27 cellular contexts compared by ENCODE assay signal in the genomic region with DNA sequence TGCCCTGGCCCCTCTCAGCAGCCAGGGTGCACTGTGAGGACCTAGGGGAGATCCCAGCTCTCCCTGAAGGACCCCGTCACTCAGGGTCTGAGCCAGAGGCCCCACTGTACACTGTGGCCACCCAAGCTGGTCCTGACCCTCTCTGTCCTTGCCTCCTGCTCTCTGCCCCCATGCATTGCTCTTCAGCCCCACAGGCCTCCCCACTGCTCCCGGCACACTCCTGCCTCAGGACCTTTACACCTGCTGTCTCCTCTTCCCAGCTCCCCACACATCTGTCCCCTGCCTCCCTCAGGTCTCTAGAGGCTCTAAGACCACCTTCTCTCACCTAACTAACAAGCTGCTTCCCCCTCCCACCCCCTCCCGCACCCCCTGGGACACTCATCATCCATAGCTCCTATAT.
"Had no signal": no experiment of that assay in that cellular context is flagged by ENCODE, and none has a peak within 500 bp of the region (broad histone marks: within the 10 kb centered on the region; RNA-seq: fewer than 3 reads in every experiment).

No MANE protein-coding gene starts in this region.

- ATAC-seq: esophagus mucosa, gastrocnemius medialis, heart left ventricle, pancreas had no signal

- H3K4me1 ChIP-seq: colonic mucosa, pancreas, prostate gland had no signal

- H3K36me3 Mint-ChIP-seq: memory B cell, naive B cell had no signal

- H3K27me3 ChIP-seq: colonic mucosa, gastrocnemius medialis, heart left ventricle, hepatocyte, pancreas, right atrium auricular region, sigmoid colon, suprapubic skin, transverse colon, vagina had no signal

- H3K4me3 Mint-ChIP-seq: central memory CD8-positive, alpha-beta T cell; dendritic cell treated with granulocyte-macrophage colony-stimulating factor and Interleukin-4, amounts not matched to agents 40 ng/mL and 50 ng/mL, for 4 days; endodermal cell; memory B cell; nephron; stimulated activated naive CD8-positive, alpha-beta T cell treated with anti-CD3 and anti-CD28 coated beads, Interleukin-15, amount 100 ng/mL, for 72 hours had no signal

- H2AFZ ChIP-seq: hepatocyte had no signal

- H3K36me3 ChIP-seq: colonic mucosa, gastrocnemius medialis, heart left ventricle, neutrophil, pancreas, prostate gland, right atrium auricular region, sigmoid colon, suprapubic skin, transverse colon, vagina had no signal

- H3K27ac ChIP-seq: colonic mucosa, epithelial cell of prostate, gastrocnemius medialis, heart left ventricle, hepatocyte, neutrophil, pancreas, prostate gland, right atrium auricular region, sigmoid colon, suprapubic skin, vagina had no signal

- H3K4me3 ChIP-seq: colonic mucosa, gastrocnemius medialis, heart left ventricle, hepatocyte, lung, pancreas, prostate gland, right atrium auricular region, sigmoid colon, suprapubic skin, transverse colon, vagina had no signal

- H3K27me3 Mint-ChIP-seq: memory B cell had no signal

- DNase-seq: effector CD8-positive, alpha-beta T cell; endodermal cell; foreskin fibroblast; gastrocnemius medialis; heart left ventricle; kidney glomerular epithelial cell; naive B cell; sigmoid colon; stimulated activated CD4-positive, alpha-beta T cell treated with anti-CD3 and anti-CD28 coated beads, Interleukin-4, amount 100 ng/mL, for 4 hours; stimulated activated naive CD4-positive, alpha-beta T cell; stimulated activated naive CD8-positive, alpha-beta T cell treated with anti-CD3 and anti-CD28 coated beads, Interleukin-15, amount 100 ng/mL, for 72 hours; transverse colon had no signal

- H3K9me3 ChIP-seq: colonic mucosa, gastrocnemius medialis, heart left ventricle, neutrophil, pancreas, prostate gland, right atrium auricular region, sigmoid colon, suprapubic skin, transverse colon, vagina had no signal

- H3K9me3 Mint-ChIP-seq: central memory CD8-positive, alpha-beta T cell; dendritic cell treated with granulocyte-macrophage colony-stimulating factor and Interleukin-4, amounts not matched to agents 40 ng/mL and 50 ng/mL, for 4 days; endodermal cell; memory B cell; naive B cell; nephron; stimulated activated naive CD8-positive, alpha-beta T cell treated with anti-CD3 and anti-CD28 coated beads, Interleukin-15, amount 100 ng/mL, for 72 hours had no signal

- H3K4me2 ChIP-seq: hepatocyte had no signal

- H3K27ac Mint-ChIP-seq: dendritic cell treated with granulocyte-macrophage colony-stimulating factor and Interleukin-4, amounts not matched to agents 40 ng/mL and 50 ng/mL, for 4 days; endodermal cell; memory B cell; nephron had no signal
